In genomic region chr4:98872120-98872906, GRCh38 we compare ENCODE assay signal across 7 cellular contexts. TPM values are rescaled to one million over a fixed set of nuclear protein-coding genes. Genes with fewer than 3 reads are reported as not detected.
A peak's percentile ranks its signal among the peaks of the same experiment; 100 is the strongest.
DNase-seq lines count a peak whose midpoint lies in the region; ATAC-seq, FAIRE-seq and TF ChIP-seq lines count a peak whose summit lies in the region.
"Not testable (repeated sequence)": the region's sequence is repeated elsewhere in the genome, so short reads cannot be mapped to it uniquely, and the experiment has no call there.

No MANE protein-coding gene starts in this region.

- ATAC-seq in CD8-positive, alpha-beta T cell; K562; HepG2: not testable (repeated sequence)

- peak overlapping the region; percentile 30 for H3K27ac Mint-ChIP-seq in CD8-positive, alpha-beta T cell
- H3K27ac Mint-ChIP-seq in activated T-cell treated with anti-CD3 and anti-CD28 coated beads, Interleukin-2, amount 50 U/mL, for 24 hours, result peak overlapping the region; percentile 5
- H3K27ac Mint-ChIP-seq in astrocyte (ENCODE audit: unreplicated experiment) (peak overlapping the region; percentile 3), progenitor cell of endocrine pancreas (peak overlapping the region; percentile 25)

- in situ Hi-C loops in K562 (cut with MboI); HepG2 (cut with HindIII; ENCODE audit: extremely low pct_ligation_motif_present, low pct_unique_long_range_greater_than_20kb): not testable (repeated sequence)

- not testable (repeated sequence) for TF ChIP-seq RAD21 in K562 (CRISPR knock-in tag; conservative IDR thresholded peaks at IDR 0.05 in 1 of 2, IDR thresholded peaks at IDR 0.05 in 1 of 2); HepG2 (CRISPR knock-in tag; IDR thresholded peaks at IDR 0.05)

- POLR2A ChIA-PET in CD8-positive, alpha-beta T cell (lab: Charles Lee), result interaction anchor here (0.7 kb wide), 1 partner anchor 288 kb away, joined by 3 read pairs; no protein-coding TSS in a partner anchor
- POLR2A ChIA-PET in HEK293 (lab: Yijun Ruan, JAX); HepG2 (lab: Yijun Ruan, JAX): not testable (repeated sequence)
- POLR2A ChIA-PET in K562 (lab: Yijun Ruan, JAX), result interaction anchor here (1.1 kb wide), 1 partner anchor 12 kb away, joined by 3 read pairs; no protein-coding TSS in a partner anchor

- not testable (repeated sequence) for H3K4me3 Mint-ChIP-seq in CD8-positive, alpha-beta T cell; activated T-cell treated with anti-CD3 and anti-CD28 coated beads, Interleukin-2, amount 50 U/mL, for 24 hours; astrocyte (ENCODE audit: unreplicated experiment); progenitor cell of endocrine pancreas (ENCODE audit: low read depth)

- BruUV-seq in K562 (replicated peaks; lab: Mats Ljungman, UMichigan); HepG2 (replicated peaks; lab: Mats Ljungman, UMichigan): not testable (repeated sequence)

- FAIRE-seq in astrocyte (lab: Jason Lieb, UNC); K562 (lab: Jason Lieb, UNC); HepG2 (lab: Jason Lieb, UNC): not testable (repeated sequence)

- H3K27me3 ChIP-seq in CD8-positive, alpha-beta T cell (ENCODE audit: insufficient read depth, low read length); astrocyte (ENCODE audit: insufficient read depth, low read length); K562 (ENCODE audit: control insufficient read depth in 2 of 2, insufficient read depth in 2 of 2, low read length in 2 of 2); HepG2 (ENCODE audit: control insufficient read depth in 1 of 2, insufficient read depth in 2 of 2, low read length in 2 of 2): not testable (repeated sequence)

- intact Hi-C loops in CD8-positive, alpha-beta T cell (cut with DNase I, micrococcal nuclease); K562 (cut with micrococcal nuclease); HepG2 (cut with micrococcal nuclease; ENCODE audit: unreplicated experiment): not testable (repeated sequence)

- H3K4me2 ChIP-seq in astrocyte (ENCODE audit: low read length); K562 (ENCODE audit: insufficient read depth, low read length); HepG2 (ENCODE audit: low read depth, low read length): not testable (repeated sequence)

- H3K36me3 ChIP-seq in CD8-positive, alpha-beta T cell (ENCODE audit: insufficient read depth, low read length); HEK293 (ENCODE audit: control insufficient read depth in 2 of 2, insufficient read depth in 1 of 2, low read length in 2 of 2); astrocyte (ENCODE audit: insufficient read depth, low read length); HepG2 (replicated peaks in 1 of 2; ENCODE audit: control insufficient read depth in 1 of 2, insufficient read depth in 2 of 2, low read length in 2 of 2): not testable (repeated sequence)
- peaks cover 11% of the 10 kb centered on the region; the same call in 2 of the 3 replicates for H3K36me3 ChIP-seq in K562 (ENCODE audit: control insufficient read depth, insufficient read depth, low read length)

- H3K4me1 ChIP-seq in CD8-positive, alpha-beta T cell (ENCODE audit: insufficient read depth, low read length); HEK293 (ENCODE audit: control insufficient read depth, insufficient read depth, low read length); astrocyte (ENCODE audit: insufficient read depth, low read length); K562 (replicated peaks in 1 of 2; ENCODE audit: control insufficient read depth in 2 of 2, insufficient read depth in 2 of 2, low read length in 2 of 2); HepG2 (ENCODE audit: insufficient read depth, low read length): not testable (repeated sequence)

- H3K9ac ChIP-seq in astrocyte (ENCODE audit: low read length); K562 (ENCODE audit: insufficient read depth in 1 of 2, low read depth in 2 of 2, low read length in 2 of 2); HepG2 (ENCODE audit: insufficient read depth, low read depth, low read length): not testable (repeated sequence)

- TF ChIP-seq EP300 in K562 (IDR thresholded peaks at IDR 0.05; ENCODE audit: low read length); HepG2 (IDR thresholded peaks at IDR 0.05; ENCODE audit: low read depth in 2 of 2, low read length in 2 of 2); HepG2 (CRISPR knock-in tag; IDR thresholded peaks at IDR 0.05; ENCODE audit: borderline replicate concordance): not testable (repeated sequence)

- not testable (repeated sequence) for H3K4me1 Mint-ChIP-seq in CD8-positive, alpha-beta T cell (ENCODE audit: low read depth); progenitor cell of endocrine pancreas (ENCODE audit: low read depth)
- H3K4me1 Mint-ChIP-seq in activated T-cell treated with anti-CD3 and anti-CD28 coated beads, Interleukin-2, amount 50 U/mL, for 24 hours (ENCODE audit: low read depth), result peaks cover 13% of the 10 kb centered on the region
- H3K4me1 Mint-ChIP-seq in astrocyte (ENCODE audit: low read depth, unreplicated experiment), result peaks cover 15% of the 10 kb centered on the region

- 60% methylated on average over 3 of the region's 3 CpGs for WGBS in K562 (ENCODE audit: insufficient coverage, low coverage, missing lambda C conversion rate)
- WGBS in HepG2 (ENCODE audit: low lambda C conversion rate), result 19% methylated on average over 3 of the region's 3 CpGs

- CTCF ChIA-PET in CD8-positive, alpha-beta T cell (lab: Charles Lee); HEK293 (lab: Yijun Ruan, JAX); K562 (lab: Yijun Ruan, JAX; ENCODE audit: low intra/inter-chr PET ratio); HepG2 (lab: Yijun Ruan, JAX; ENCODE audit: low intra/inter-chr PET ratio, low total read pairs): not testable (repeated sequence)

- H3K9me1 ChIP-seq in K562 (ENCODE audit: control insufficient read depth, insufficient read depth, low read length), result not testable (repeated sequence)

- not testable (repeated sequence) for TF ChIP-seq POLR2A in K562 (conservative IDR thresholded peaks at IDR 0.05); HepG2 (IDR thresholded peaks at IDR 0.05; ENCODE audit: insufficient read depth in 1 of 2, low read depth in 2 of 2, low read length in 2 of 2)

- not testable (repeated sequence) for H3K36me3 Mint-ChIP-seq in CD8-positive, alpha-beta T cell; astrocyte (ENCODE audit: low read depth, unreplicated experiment); progenitor cell of endocrine pancreas (ENCODE audit: insufficient read depth)
- peaks cover 24% of the 10 kb centered on the region for H3K36me3 Mint-ChIP-seq in activated T-cell treated with anti-CD3 and anti-CD28 coated beads, Interleukin-2, amount 50 U/mL, for 24 hours (ENCODE audit: low read depth)

- DNase-seq in CD8-positive, alpha-beta T cell; activated T-cell treated with anti-CD3 and anti-CD28 coated beads, Interleukin-2, amount 50 U/mL, for 24 hours; astrocyte (ENCODE audit: low read depth); K562 (ENCODE audit: extremely low read depth in 1 of 4, low spot score in 3 of 4); HepG2 (ENCODE audit: low spot score); progenitor cell of endocrine pancreas (ENCODE audit: low spot score, unreplicated experiment): not testable (repeated sequence)

- H3K9me3 ChIP-seq in CD8-positive, alpha-beta T cell (ENCODE audit: low read length); HEK293 (ENCODE audit: control insufficient read depth, insufficient read depth, low read depth, low read length); astrocyte (ENCODE audit: insufficient read depth, low read depth, low read length); K562 (replicated peaks; ENCODE audit: control insufficient read depth, insufficient read depth, low read depth, low read length); HepG2 (ENCODE audit: low read length): not testable (repeated sequence)

- not testable (repeated sequence) for H3K27me3 Mint-ChIP-seq in CD8-positive, alpha-beta T cell (ENCODE audit: low read depth); activated T-cell treated with anti-CD3 and anti-CD28 coated beads, Interleukin-2, amount 50 U/mL, for 24 hours; astrocyte (ENCODE audit: low read depth, unreplicated experiment); progenitor cell of endocrine pancreas

- not testable (repeated sequence) for H3K4me3 ChIP-seq in CD8-positive, alpha-beta T cell (ENCODE audit: low read depth, low read length); HEK293 (ENCODE audit: low read depth, low read length); astrocyte (ENCODE audit: insufficient read depth, low read depth, low read length); K562; HepG2 (replicated peaks in 1 of 3; ENCODE audit: insufficient read depth in 1 of 3, low read depth in 2 of 3, low read length in 3 of 3)

- not testable (repeated sequence) for H3K27ac ChIP-seq in CD8-positive, alpha-beta T cell (ENCODE audit: low read depth, low read length); HEK293 (ENCODE audit: extremely low read depth, low read depth, low read length); astrocyte (ENCODE audit: low read depth, low read length); HepG2 (ENCODE audit: extremely low read length, insufficient read depth, low read length)
- H3K27ac ChIP-seq in K562 (ENCODE audit: extremely low read depth, low read depth, low read length), result peak overlapping the region; percentile 46; the same call in 2 of the 3 replicates

- H3K79me2 ChIP-seq in astrocyte (ENCODE audit: insufficient read depth, low read length); K562 (ENCODE audit: control insufficient read depth, insufficient read depth, low read length); HepG2 (ENCODE audit: insufficient read depth, low read length): not testable (repeated sequence)

- not testable (repeated sequence) for H3K9me3 Mint-ChIP-seq in CD8-positive, alpha-beta T cell; activated T-cell treated with anti-CD3 and anti-CD28 coated beads, Interleukin-2, amount 50 U/mL, for 24 hours; astrocyte (ENCODE audit: unreplicated experiment); progenitor cell of endocrine pancreas (ENCODE audit: low read depth)

- TF ChIP-seq CTCF in CD8-positive, alpha-beta T cell (IDR thresholded peaks at IDR 0.05); HEK293 (tag by site-specific recombination; IDR thresholded peaks at IDR 0.05); astrocyte (IDR thresholded peaks at IDR 0.05; ENCODE audit: insufficient read depth, low read depth, low read length); K562 (IDR thresholded peaks at IDR 0.05 in 2 of 3, conservative IDR thresholded peaks at IDR 0.05 in 1 of 3; ENCODE audit: insufficient read depth in 2 of 3, low read depth in 1 of 3, low read length in 3 of 3); HepG2 (CRISPR knock-in tag; IDR thresholded peaks at IDR 0.05); progenitor cell of endocrine pancreas (IDR thresholded peaks at IDR 0.05; ENCODE audit: unreplicated experiment): not testable (repeated sequence)

- H4K20me1 ChIP-seq in astrocyte (ENCODE audit: insufficient read depth, low read length); K562 (replicated peaks; ENCODE audit: control insufficient read depth, insufficient read depth, low read length); HepG2 (ENCODE audit: insufficient read depth, low read length): not testable (repeated sequence)

- H2AFZ ChIP-seq in astrocyte (ENCODE audit: low read depth, low read length); HepG2 (ENCODE audit: low read length): not testable (repeated sequence)
- 0 out of 2 replicates have a peak overlapping the region, but pooled peaks have one; percentile 50 for H2AFZ ChIP-seq in K562 (ENCODE audit: low read depth, low read length)

RNA-seq across cellular contexts. Expression of gene EIF4E, which starts 56.6 kb away (rescaled TPM):
- 10 to 100 TPM; 66.7 to 68.5 TPM for total RNA-seq in CD8-positive, alpha-beta T cell
- total RNA-seq in astrocyte, result 103 and 110 TPM in 2 replicates
- total RNA-seq in K562 (2011; cell fraction: chromatin; rRNA removed; ENCODE audit: low replicate concordance), result 66.1 and 219 TPM in 2 replicates
- 36.7 and 55.9 TPM in 2 replicates for total RNA-seq in K562 (2011; cell fraction: nucleolus; rRNA removed)
- 126 and 178 TPM in 2 replicates for total RNA-seq in K562 (2011; cell fraction: nucleoplasm; rRNA removed)
- 149 and 178 TPM in 2 replicates for total RNA-seq in K562 (2014; rRNA removed)
- total RNA-seq in K562 (2014; rRNA removed; fragmentation: Illumina TruSeq; extraction: Trizol), result 305 and 329 TPM in 2 replicates
- 334 and 370 TPM in 2 replicates for total RNA-seq in K562 (2015; rRNA removed; fragmentation: Illumina TruSeq; extraction: Trizol)
- total RNA-seq in K562 (2021), result 165 and 167 TPM in 2 replicates
- 108 and 179 TPM in 2 replicates for polyA plus RNA-seq in K562 (2011; rRNA removed)
- 22.6 and 76.2 TPM in 2 replicates for polyA plus RNA-seq in K562 (2011; cell fraction: cytosol; rRNA removed)
- 29.0 and 44.4 TPM in 2 replicates for polyA plus RNA-seq in K562 (2011; cell fraction: nucleus; rRNA removed)
- polyA plus RNA-seq in K562 (2012), result 59.0 and 146 TPM in 2 replicates
- polyA plus RNA-seq in K562 (2014; fragmentation: Illumina TruSeq; extraction: Trizol), result 177 and 187 TPM in 2 replicates
- 100 to 1,000 TPM; 349 to 489 TPM for polyA plus RNA-seq in K562 (2014; fragmentation: Nextera tagmentation; extraction: Ambion mirVana)
- 125 and 164 TPM in 2 replicates for polyA plus RNA-seq in K562 (2014; rRNA removed)
- 281 and 301 TPM in 2 replicates for polyA minus RNA-seq in K562 (2011; rRNA and poly(A)+ RNA removed)
- 79.5 and 99.4 TPM in 2 replicates for polyA minus RNA-seq in K562 (2011; cell fraction: cytosol; rRNA and poly(A)+ RNA removed)
- polyA minus RNA-seq in K562 (2011; cell fraction: nucleus; rRNA and poly(A)+ RNA removed), result 48.2 and 75.5 TPM in 2 replicates
- total RNA-seq in HepG2 (2016; rRNA removed; fragmentation: Illumina TruSeq; extraction: Trizol), result 194 and 288 TPM in 2 replicates
- 40.9 and 48.1 TPM in 2 replicates for total RNA-seq in HepG2 (2016; cell fraction: cytosol; rRNA removed; fragmentation: Illumina TruSeq; extraction: Trizol; ENCODE audit: low read depth)
- 189 and 288 TPM in 2 replicates for total RNA-seq in HepG2 (2016; cell fraction: insoluble cytoplasmic fraction; rRNA removed; fragmentation: Illumina TruSeq; extraction: Trizol)
- total RNA-seq in HepG2 (2016; cell fraction: membrane; rRNA removed; fragmentation: Illumina TruSeq; extraction: Trizol), result 81.4 and 95.8 TPM in 2 replicates
- 82.9 and 99.3 TPM in 2 replicates for total RNA-seq in HepG2 (2016; cell fraction: nucleus; rRNA removed; fragmentation: Illumina TruSeq; extraction: Trizol)
- 37.1 and 50.8 TPM in 2 replicates for polyA plus RNA-seq in HepG2 (2011; rRNA removed)
- polyA plus RNA-seq in HepG2 (2011; cell fraction: cytosol; rRNA removed), result 26.0 and 35.9 TPM in 2 replicates
- 15.4 and 20.2 TPM in 2 replicates for polyA plus RNA-seq in HepG2 (2011; cell fraction: nucleus; rRNA removed)
- 53.5 and 67.1 TPM in 2 replicates for polyA plus RNA-seq in HepG2 (2012)
- polyA plus RNA-seq in HepG2 (2016; cell fraction: cytosol; fragmentation: Illumina TruSeq; extraction: Trizol; ENCODE audit: low read depth), result 13.9 and 17.2 TPM in 2 replicates
- 202 and 240 TPM in 2 replicates for polyA plus RNA-seq in HepG2 (2016; cell fraction: insoluble cytoplasmic fraction; fragmentation: Illumina TruSeq; extraction: Trizol; ENCODE audit: low read depth)
- polyA plus RNA-seq in HepG2 (2016; cell fraction: membrane; fragmentation: Illumina TruSeq; extraction: Trizol; ENCODE audit: low read depth), result 27.3 and 34.3 TPM in 2 replicates
- polyA plus RNA-seq in HepG2 (2016; cell fraction: nucleus; fragmentation: Illumina TruSeq; extraction: Trizol; ENCODE audit: insufficient read depth, low read depth), result 73.4 and 87.3 TPM in 2 replicates
- 17.0 and 19.1 TPM in 2 replicates for polyA minus RNA-seq in HepG2 (2011; rRNA and poly(A)+ RNA removed; ENCODE audit: low replicate concordance)
- 66.1 and 67.1 TPM in 2 replicates for polyA minus RNA-seq in HepG2 (2011; cell fraction: cytosol; rRNA and poly(A)+ RNA removed)
- polyA minus RNA-seq in HepG2 (2011; cell fraction: nucleus; rRNA and poly(A)+ RNA removed), result 70.2 and 70.7 TPM in 2 replicates
- total RNA-seq in progenitor cell of endocrine pancreas, result 97.7 and 112 TPM in 2 replicates
